ENCODE assay signal across 32 cellular contexts in genomic region chr2:230940476-230940815, GRCh38. TPM values are rescaled to one million over a fixed set of nuclear protein-coding genes. Genes with fewer than 3 reads are reported as not detected.
"Had no signal": no experiment of that assay in that cellular context is flagged by ENCODE, and none has a peak within 500 bp of the region (broad histone marks: within the 10 kb centered on the region; RNA-seq: fewer than 3 reads in every experiment).

No MANE protein-coding gene starts in this region.

- H3K4me3 ChIP-seq: gastrocnemius medialis, psoas muscle, smooth muscle cell, suprapubic skin, tibial nerve, uterus had no signal

- H3K4me2 ChIP-seq: SK-N-SH, smooth muscle cell had no signal

- H2AFZ ChIP-seq: parathyroid adenoma had no signal

- H3K4me1 Mint-ChIP-seq: mesothelial cell of epicardium had no signal

- ATAC-seq: activated CD8-positive, alpha-beta T cell treated with anti-CD3 and anti-CD28 coated beads, Interleukin-2, amount 10 ng/mL, durations not matched to agents 7 days and 5 days; gastrocnemius medialis; left cardiac atrium; left ventricle myocardium superior; naive thymus-derived CD4-positive, alpha-beta T cell; psoas muscle; T-helper 17 cell had no signal

- H3K9me3 ChIP-seq: gastrocnemius medialis, SK-N-SH, suprapubic skin had no signal

- H3K27me3 ChIP-seq: uterus had no signal

- H3K27ac Mint-ChIP-seq: activated CD8-positive, alpha-beta T cell treated with anti-CD3 and anti-CD28 coated beads, Interleukin-2, amount 10 ng/mL, durations not matched to agents 7 days and 5 days; activated naive CD8-positive, alpha-beta T cell; activated T-cell treated with anti-CD3 and anti-CD28 coated beads, Interleukin-2, amount 50 U/mL, for 24 hours; mesothelial cell of epicardium; naive thymus-derived CD4-positive, alpha-beta T cell; T-helper 17 cell had no signal

- H3K27ac ChIP-seq: gastrocnemius medialis, parathyroid adenoma, psoas muscle, suprapubic skin, tibial nerve, uterus had no signal

- H3K4me1 ChIP-seq: gastrocnemius medialis, parathyroid adenoma, psoas muscle, tibial nerve, uterus had no signal

- DNase-seq: activated CD4-positive, alpha-beta T cell treated with anti-CD3 and anti-CD28 coated beads, Interleukin-2, amount 50 U/mL, for 1 hour; activated CD8-positive, alpha-beta T cell treated with anti-CD3 and anti-CD28 coated beads, Interleukin-2, amount 10 ng/mL, durations not matched to agents 7 days and 5 days; activated naive CD4-positive, alpha-beta T cell; activated T-cell treated with anti-CD3 and anti-CD28 coated beads, Interleukin-2, amount 50 U/mL, for 24 hours; anterior cingulate cortex; effector memory CD4-positive, alpha-beta T cell; erythroblast; gastrocnemius medialis; glutamatergic neuron; left cardiac atrium; left ventricle myocardium superior; mammary epithelial cell; naive thymus-derived CD4-positive, alpha-beta T cell; nucleus accumbens; psoas muscle; SK-N-SH; stimulated activated CD4-positive, alpha-beta T cell treated with anti-CD3 and anti-CD28 coated beads, Interleukin-15, amount 100 ng/mL, for 24 hours; stimulated activated naive CD4-positive, alpha-beta T cell; T-helper 17 cell; uterus had no signal

- H3K36me3 ChIP-seq: gastrocnemius medialis, suprapubic skin, tibial nerve, uterus had no signal

- H3K4me3 Mint-ChIP-seq: activated CD8-positive, alpha-beta T cell treated with anti-CD3 and anti-CD28 coated beads, Interleukin-2, amount 10 ng/mL, durations not matched to agents 7 days and 5 days; activated naive CD8-positive, alpha-beta T cell; activated T-cell treated with anti-CD3 and anti-CD28 coated beads, Interleukin-2, amount 50 U/mL, for 24 hours; central memory CD8-positive, alpha-beta T cell; mesothelial cell of epicardium; naive thymus-derived CD4-positive, alpha-beta T cell; T-helper 17 cell had no signal

- H3K9ac ChIP-seq: parathyroid adenoma, SK-N-SH had no signal

RNA-seq across cellular contexts. Expression of gene GPR55, which starts 15.4 kb away (rescaled TPM):
- total RNA-seq: bronchial epithelial cell, dermis microvascular lymphatic vessel endothelial cell, gastrocnemius medialis, left ventricle myocardium superior, mammary epithelial cell, mesothelial cell of epicardium, smooth muscle cell, uterus had no signal
- polyA plus RNA-seq: keratinocyte, mammary epithelial cell, neural cell, SK-N-SH, smooth muscle cell had no signal

RNA-seq across cellular contexts. Expression of gene SPATA3, which starts 55.5 kb away (rescaled TPM):
- total RNA-seq: bronchial epithelial cell; dermis microvascular lymphatic vessel endothelial cell; gastrocnemius medialis; left cardiac atrium; left ventricle myocardium superior; mammary epithelial cell; mesothelial cell of epicardium; naive thymus-derived CD4-positive, alpha-beta T cell; psoas muscle; smooth muscle cell; suprapubic skin; T-helper 17 cell; tibial nerve; uterus had no signal
- polyA plus RNA-seq: adipose tissue; keratinocyte; mammary epithelial cell; naive thymus-derived CD4-positive, alpha-beta T cell; neural cell; psoas muscle; SK-N-SH; smooth muscle cell had no signal
